In genomic region chr3:9302425-9303181, GRCh38 we compare ENCODE assay signal across 8 cellular contexts. TPM values are rescaled to one million over a fixed set of nuclear protein-coding genes. Genes with fewer than 3 reads are reported as not detected.
A peak's percentile ranks its signal among the peaks of the same experiment; 100 is the strongest.
DNase-seq lines count a peak whose midpoint lies in the region; ATAC-seq and TF ChIP-seq lines count a peak whose summit lies in the region.

No MANE protein-coding gene starts in this region.

- TF ChIP-seq CTCF in NB4 (IDR thresholded peaks at IDR 0.05; ENCODE audit: low read depth, low read length) (peak; percentile 75), adrenal gland (IDR thresholded peaks at IDR 0.05) (peak; percentile 87 to 98 (median 94))

- H3K27me3 ChIP-seq in H7 (ENCODE audit: control insufficient read depth, insufficient read depth, low read length) (peaks cover 4% of the 10 kb centered on the region; the same call in 1 of the 2 replicates), adrenal gland (no peaks in the 10 kb centered on the region)

- intact Hi-C loops in adrenal gland (cut with DNase I): loop anchor here (5.0 to 10.0 kb wide), 3 partner anchors 228 to 330 kb away; no protein-coding TSS in a partner anchor
- intact Hi-C loops in left cardiac atrium (cut with DNase I): loop anchor here (1.0 to 5.0 kb wide), 4 partner anchors 235 to 331 kb away; no protein-coding TSS in a partner anchor
- intact Hi-C loops in posterior vena cava (cut with DNase I): loop anchor here in 1 of 2 donors (5.0 kb wide), 1 partner anchor 330 kb away; no protein-coding TSS in a partner anchor

- WGBS in adrenal gland, 4 donors: 17 to 19% (median 18%) methylated on average over 20 to 24 of the region's 24 CpGs

- peak; percentile 94 to 97 for ATAC-seq in left cardiac atrium

- no peaks in the 10 kb centered on the region for H3K36me3 ChIP-seq in H7 (replicated peaks; ENCODE audit: control insufficient read depth, insufficient read depth, low read length)
- H3K36me3 ChIP-seq in adrenal gland (replicated peaks in 1 of 2): no peaks in the 10 kb centered on the region

- peak overlapping the region; percentile 17; the same call in 1 of the 2 replicates for H3K4me3 ChIP-seq in H7 (ENCODE audit: insufficient read depth, low read depth, low read length)
- no peak overlapping the region for H3K4me3 ChIP-seq in NB4 (ENCODE audit: low read depth, low read length)
- H3K4me3 ChIP-seq in adrenal gland: peak overlapping the region in 1 of 4 donors; percentile 31

- H3K4me1 ChIP-seq in adrenal gland (replicated peaks in 1 of 2): peaks cover 0 to 6% of the 10 kb centered on the region in 2 donors

- TF ChIP-seq POLR2A in NB4 (IDR thresholded peaks at IDR 0.05; ENCODE audit: extremely low read depth, insufficient read length) (no peak), adrenal gland (IDR thresholded peaks at IDR 0.05) (no peak)

- H3K27ac ChIP-seq in adrenal gland: no peak overlapping the region

- no peaks in the 10 kb centered on the region for H3K9me3 ChIP-seq in adrenal gland (replicated peaks in 1 of 3)

- peak; percentile 78 for DNase-seq in EH (ENCODE audit: low read depth)
- peak; percentile 86 for DNase-seq in H7
- DNase-seq in NB4 (ENCODE audit: low read depth): peak; percentile 83
- peak; percentile 40 to 75 (median 69) for DNase-seq in T-helper 1 cell
- DNase-seq in adrenal gland: peak; percentile 75 to 91 (median 83)
- DNase-seq in left cardiac atrium: peak; percentile 82
- DNase-seq in posterior vena cava (ENCODE audit: low spot score): peak; percentile 95
- DNase-seq in ureter (ENCODE audit: low spot score): peak; percentile 87

RNA-seq across cellular contexts. Expression of gene SRGAP3, which starts 53.2 kb away (rescaled TPM):
- total RNA-seq in H7 (2014; rRNA removed; shearing (Covaris generic)): 5.0 and 5.3 TPM in 2 replicates
- 10 to 100 TPM; 13.6 to 35.0 (median 23.8) TPM for total RNA-seq in adrenal gland
- 1 to 10 TPM; 3.3 to 8.8 (median 8.1) TPM for polyA plus RNA-seq in adrenal gland
- total RNA-seq in left cardiac atrium: 1 to 10 TPM; 2.5 to 3.6 TPM
- total RNA-seq in posterior vena cava: 1 to 10 TPM; 1.7 to 3.4 TPM
- 51.2 TPM for total RNA-seq in ureter
